Comparison of ENCODE assay signal across 17 cellular contexts in genomic region chr12:68771223-68771925, GRCh38. TPM values are rescaled to one million over a fixed set of nuclear protein-coding genes. Genes with fewer than 3 reads are reported as not detected.
DNase-seq lines count a peak whose midpoint lies in the region; ATAC-seq and TF ChIP-seq lines count a peak whose summit lies in the region.
"Had no signal": no experiment of that assay in that cellular context is flagged by ENCODE, and none has a peak within 500 bp of the region (broad histone marks: within the 10 kb centered on the region; RNA-seq: fewer than 3 reads in every experiment).

No MANE protein-coding gene starts in this region.

- intact Hi-C loops in aorta (cut with DNase I) (no loop called here), colonic mucosa (cut with DNase I) (no loop called here)

- H3K27me3 ChIP-seq in aorta (ENCODE audit: control insufficient read depth in 1 of 2, insufficient read depth in 2 of 2, low read length in 1 of 2) (no peaks in the 10 kb centered on the region), colonic mucosa (no peaks in the 10 kb centered on the region)

- no peaks in the 10 kb centered on the region for H3K4me1 ChIP-seq in aorta (ENCODE audit: control insufficient read depth in 1 of 2, insufficient read depth in 2 of 2, low read length in 2 of 2)
- no peaks in the 10 kb centered on the region for H3K4me1 ChIP-seq in colonic mucosa

- H3K4me1 Mint-ChIP-seq in T-cell = peaks cover 18 to 25% (median 22%) of the 10 kb centered on the region in 3 donors
- peaks cover 21% of the 10 kb centered on the region for H3K4me1 Mint-ChIP-seq in memory B cell

- no peak overlapping the region for H3K4me3 Mint-ChIP-seq in T-cell
- no peak overlapping the region for H3K4me3 Mint-ChIP-seq in memory B cell

- H3K36me3 ChIP-seq in aorta (ENCODE audit: control insufficient read depth in 1 of 2, insufficient read depth in 2 of 2, low read length in 1 of 2) (no peaks in the 10 kb centered on the region), colonic mucosa (no peaks in the 10 kb centered on the region)

- CTCF ChIA-PET in T-cell (lab: Charles Lee) = no interaction called here

- TF ChIP-seq CTCF in colonic mucosa (IDR thresholded peaks at IDR 0.05) = no peak
- no peak for TF ChIP-seq CTCF in GM13977 (IDR thresholded peaks at IDR 0.05; ENCODE audit: extremely low read depth, insufficient read depth, missing control alignments)

- H3K36me3 Mint-ChIP-seq in T-cell (peaks cover 10% of the 10 kb centered on the region), memory B cell (peaks cover 2% of the 10 kb centered on the region)

- H3K4me3 ChIP-seq in aorta (ENCODE audit: low read length in 2 of 2) = no peak overlapping the region
- H3K4me3 ChIP-seq in colonic mucosa = no peak overlapping the region

- peak overlapping the region; percentile 30 to 42 for H3K27ac Mint-ChIP-seq in T-cell
- H3K27ac Mint-ChIP-seq in memory B cell = peak overlapping the region; percentile 70

- H3K27me3 Mint-ChIP-seq in T-cell (no peaks in the 10 kb centered on the region), memory B cell (no peaks in the 10 kb centered on the region)

- WGBS in aorta, 2 donors = 92 to 93% methylated on average over 5 of the region's 5 CpGs

- H3K27ac ChIP-seq in aorta (ENCODE audit: low read depth in 1 of 2, low read length in 2 of 2) = no peak overlapping the region
- H3K27ac ChIP-seq in colonic mucosa = no peak overlapping the region

- H3K9ac ChIP-seq in colonic mucosa (ENCODE audit: low read depth in 2 of 2, low read length in 2 of 2) = no peak overlapping the region

- in situ Hi-C loops in GM13977 (cut with MboI; ENCODE audit: low pct_unique_long_range_greater_than_20kb, low sequenced_read_pairs, unreplicated experiment) = no loop called here

- ATAC-seq in T-cell (replicated peaks in 1 of 4) (no peak), memory B cell (ENCODE audit: low read depth) (no peak), aorta (ENCODE audit: low FRiP score) (no peak)

- DNase-seq in HUDEP-2 (lab: John Stamatoyannopoulos, UW; ENCODE audit: unreplicated experiment in 76 of 76) (peak in 53 of 76 experiments; percentile 2 to 85 (median 37)), T-cell (no peak), memory B cell (ENCODE audit: low spot score in 2 of 2) (no peak), aorta (no peak), NCI-H2029 (lab: John Stamatoyannopoulos, UW) (no peak), colonic mucosa (no peak), GM13977 (ENCODE audit: low spot score) (no peak)
- DNase-seq: Calu3, DMS79, GOT3, KBM-7, NCI-H1048, NCI-H2107, NCI-H345, NCI-H748 treated with DMSO at 0.1 percent for 48 hours, SHP77, SW 1271 had no signal

- POLR2A ChIA-PET in T-cell (lab: Charles Lee) = no interaction called here

- no peaks in the 10 kb centered on the region for H3K9me3 Mint-ChIP-seq in T-cell
- peaks cover 2% of the 10 kb centered on the region for H3K9me3 Mint-ChIP-seq in memory B cell

- H3K9me3 ChIP-seq in aorta (ENCODE audit: control insufficient read depth, low read length) = no peaks in the 10 kb centered on the region
- no peaks in the 10 kb centered on the region for H3K9me3 ChIP-seq in colonic mucosa

RNA-seq across cellular contexts. Expression of gene SLC35E3, which starts 25.4 kb away (rescaled TPM):
- total RNA-seq in T-cell (10 to 100 TPM in 2 of 5 donors, 1 to 10 TPM in 3; 6.4 to 10.8 (median 9.7) TPM), aorta (10 to 100 TPM in 1 of 2 donors, 1 to 10 TPM in 1; 8.0 to 14.3 TPM), colonic mucosa (1 to 10 TPM; 6.8 to 7.1 TPM)
- 1 to 10 TPM; 1.1 to 7.5 TPM for polyA plus RNA-seq in aorta

RNA-seq across cellular contexts. Expression of gene MDM2, which starts 36.6 kb away (rescaled TPM):
- total RNA-seq in T-cell (10 to 100 TPM; 75.3 to 96.6 (median 84.4) TPM), aorta (100 to 1,000 TPM; 100 to 121 TPM), colonic mucosa (100 to 1,000 TPM in 1 of 2 donors, 10 to 100 TPM in 1; 94.8 to 107 TPM)
- 10 to 100 TPM; 21.4 to 41.5 TPM for polyA plus RNA-seq in aorta

Comparison
In these comparisons a context has a peak if more than half of its experiments do, and no peak if none do; other contexts are left out.
1. DNase-seq: peak in HUDEP-2 (53 of 76); none in T-cell (0 of 34), memory B cell (0 of 2), aorta (0 of 2), NCI-H2029 (single experiment), colonic mucosa (single experiment) and GM13977 (single experiment).